35 cellular contexts compared by ENCODE assay signal in the genomic region with DNA sequence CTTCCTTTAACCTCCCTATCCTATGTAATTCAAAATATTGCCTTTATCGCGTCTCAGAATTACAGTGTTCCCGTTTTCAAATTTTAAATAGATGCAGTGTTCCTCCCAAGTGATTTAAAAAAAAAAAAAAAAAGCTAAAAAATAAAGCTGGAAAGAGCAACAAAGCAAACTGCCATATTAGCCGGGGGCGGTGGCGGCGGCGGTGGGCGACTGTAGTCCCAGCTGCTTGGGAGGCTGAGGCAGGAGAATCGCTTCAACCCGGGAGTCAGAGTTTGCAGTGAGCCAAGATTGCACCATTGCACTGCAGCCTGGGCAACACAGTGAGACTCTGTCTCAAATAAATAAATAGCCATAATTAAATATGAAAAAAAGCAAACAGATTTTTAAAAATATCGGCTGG.
"Had no signal": no experiment of that assay in that cellular context is flagged by ENCODE, and none has a peak within 500 bp of the region (broad histone marks: within the 10 kb centered on the region; RNA-seq: fewer than 3 reads in every experiment).

No MANE protein-coding gene starts in this region.

- H3K9me3 ChIP-seq: MG63 had no signal

- DNase-seq: Karpas-422, Kasumi-1, MG63, MM.1S, MV-4-11, NCI-H1048, NCI-H1092, NCI-H1092 treated with DMSO at 0.1 percent for 48 hours, NCI-H1105, NCI-H1105 treated with DMSO at 0.1 percent for 48 hours, NCI-H1417, NCI-H1417 treated with DMSO at 0.1 percent for 48 hours, NCI-H1436, NCI-H1436 treated with DMSO at 0.1 percent for 48 hours, NCI-H146, NCI-H1694, NCI-H1694 treated with DMSO at 0.1 percent for 48 hours, NCI-H187, NCI-H187 treated with DMSO at 0.1 percent for 48 hours, NCI-H1930, NCI-H2029, NCI-H2029 treated with DMSO at 0.1 percent for 48 hours, NCI-H2081, NCI-H2081 treated with DMSO at 0.1 percent for 48 hours, NCI-H2107, NCI-H2171, NCI-H2171 treated with DMSO at 0.1 percent for 48 hours, NCI-H2227 treated with DMSO at 0.1 percent for 48 hours, NCI-H226, NCI-H345, NCI-H446, NCI-H446 treated with DMSO at 0.1 percent for 48 hours, NCI-H510A, NCI-H510A treated with DMSO at 0.1 percent for 48 hours, NCI-H524 had no signal
